In genomic region chrX:15564981-15565579, GRCh38 we compare ENCODE assay signal across 8 cellular contexts. TPM values are rescaled to one million over a fixed set of nuclear protein-coding genes. Genes with fewer than 3 reads are reported as not detected.
DNase-seq lines count a peak whose midpoint lies in the region; ATAC-seq and TF ChIP-seq lines count a peak whose summit lies in the region.

No MANE protein-coding gene starts in this region.

- ATAC-seq in GM18909 (IDR thresholded peaks at IDR 0.05; ENCODE audit: poor library complexity, unreplicated experiment): no peak

- H3K9me3 Mint-ChIP-seq in activated naive CD8-positive, alpha-beta T cell treated with anti-CD3 and anti-CD28 coated beads for 36 hours: no peaks in the 10 kb centered on the region
- no peaks in the 10 kb centered on the region for H3K9me3 Mint-ChIP-seq in progenitor cell of endocrine pancreas (ENCODE audit: low read depth)

- no peaks in the 10 kb centered on the region for H3K36me3 Mint-ChIP-seq in activated naive CD8-positive, alpha-beta T cell treated with anti-CD3 and anti-CD28 coated beads for 36 hours
- no peaks in the 10 kb centered on the region for H3K36me3 Mint-ChIP-seq in progenitor cell of endocrine pancreas (ENCODE audit: insufficient read depth)

- H3K4me1 Mint-ChIP-seq in activated naive CD8-positive, alpha-beta T cell treated with anti-CD3 and anti-CD28 coated beads for 36 hours: peaks cover 2% of the 10 kb centered on the region
- peaks cover 40% of the 10 kb centered on the region for H3K4me1 Mint-ChIP-seq in progenitor cell of endocrine pancreas (ENCODE audit: low read depth)

- intact Hi-C loops in head of caudate nucleus (cut with DNase I): no loop called here

- H3K4me3 Mint-ChIP-seq in activated naive CD8-positive, alpha-beta T cell treated with anti-CD3 and anti-CD28 coated beads for 36 hours: no peak overlapping the region
- H3K4me3 Mint-ChIP-seq in progenitor cell of endocrine pancreas (ENCODE audit: low read depth): no peak overlapping the region

- H3K27me3 Mint-ChIP-seq in activated naive CD8-positive, alpha-beta T cell treated with anti-CD3 and anti-CD28 coated beads for 36 hours: peaks cover 8% of the 10 kb centered on the region
- H3K27me3 Mint-ChIP-seq in progenitor cell of endocrine pancreas: no peaks in the 10 kb centered on the region

- peak; percentile 68 for TF ChIP-seq CTCF in progenitor cell of endocrine pancreas (IDR thresholded peaks at IDR 0.05; ENCODE audit: unreplicated experiment)

- peak; percentile 1 for DNase-seq in stimulated activated CD4-positive, alpha-beta T cell treated with anti-CD3 and anti-CD28 coated beads, Interleukin-12 subunit alpha, Interleukin-12 subunit beta, amount 100 ng/mL, for 4 hours
- DNase-seq in stimulated activated CD4-positive, alpha-beta T cell treated with anti-CD3 and anti-CD28 coated beads, Interleukin-4, amount 100 ng/mL, for 24 hours: no peak
- DNase-seq in HK-2 (ENCODE audit: unreplicated experiment) (peak; percentile 24), NCI-H748 treated with DMSO at 0.1 percent for 48 hours (lab: John Stamatoyannopoulos, UW) (peak; percentile 62), head of caudate nucleus (peak in 41 of 42 donors; percentile 15 to 73 (median 38)), progenitor cell of endocrine pancreas (ENCODE audit: low spot score, unreplicated experiment) (peak; percentile 19)
- peak; percentile 11 for DNase-seq in activated naive CD8-positive, alpha-beta T cell treated with anti-CD3 and anti-CD28 coated beads for 36 hours

- H3K27ac Mint-ChIP-seq in activated naive CD8-positive, alpha-beta T cell treated with anti-CD3 and anti-CD28 coated beads for 36 hours: no peak overlapping the region
- H3K27ac Mint-ChIP-seq in progenitor cell of endocrine pancreas: no peak overlapping the region

RNA-seq across cellular contexts. Expression of gene ACE2, which starts 35.7 kb away (rescaled TPM):
- under 1 TPM in 1 of 2 experiments, not detected in 1; 0.10 TPM for total RNA-seq in activated naive CD8-positive, alpha-beta T cell treated with anti-CD3 and anti-CD28 coated beads for 36 hours
- total RNA-seq in progenitor cell of endocrine pancreas: 0.09 and 0.67 TPM in 2 replicates
